8 cellular contexts compared by ENCODE assay signal in the genomic region with DNA sequence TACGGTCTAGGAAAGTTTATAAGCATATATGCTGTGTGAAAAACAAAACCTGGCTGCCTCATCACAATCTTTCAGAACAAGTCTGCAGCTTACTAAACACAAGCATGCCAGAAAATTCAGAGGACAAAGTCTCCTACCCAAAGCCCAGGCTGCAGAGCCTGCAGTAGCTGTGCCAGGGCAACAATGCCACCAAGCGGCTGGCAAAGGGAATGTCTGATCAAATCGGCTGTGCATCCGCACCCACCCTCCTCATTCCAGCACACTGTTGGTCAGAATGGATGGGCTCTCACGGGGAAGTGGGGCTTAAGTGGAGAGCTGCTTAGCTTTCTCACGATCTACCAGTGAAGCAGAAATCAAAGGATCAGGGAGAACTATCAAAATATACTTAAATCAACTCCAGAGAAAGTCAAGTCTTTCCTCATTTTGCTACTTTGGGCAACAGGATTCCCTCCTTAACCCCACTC.
DNase-seq lines count a peak whose midpoint lies in the region; ATAC-seq and TF ChIP-seq lines count a peak whose summit lies in the region.

No MANE protein-coding gene starts in this region.

- H3K4me2 ChIP-seq in MM.1S (ENCODE audit: low read depth, low read length): no peak overlapping the region
- H3K4me2 ChIP-seq in trophoblast cell (ENCODE audit: low read length): no peak overlapping the region

- TF ChIP-seq CTCF in GM13977 (IDR thresholded peaks at IDR 0.05; ENCODE audit: extremely low read depth, insufficient read depth, missing control alignments) (peak; percentile 77), MM.1S (IDR thresholded peaks at IDR 0.05; ENCODE audit: low read length) (peak; percentile 87), vagina (IDR thresholded peaks at IDR 0.05) (peak; percentile 37 to 55 (median 51))

- intact Hi-C loops in head of caudate nucleus (cut with DNase I) (no loop called here), vagina (cut with DNase I) (no loop called here)

- no peak overlapping the region for H2AFZ ChIP-seq in MM.1S (ENCODE audit: low read length)
- H2AFZ ChIP-seq in trophoblast cell (ENCODE audit: insufficient read depth, low read length, poor library complexity): no peak overlapping the region

- H3K4me3 ChIP-seq in MM.1S (ENCODE audit: low read length) (no peak overlapping the region), trophoblast cell (ENCODE audit: low read depth, low read length) (no peak overlapping the region), vagina (no peak overlapping the region)

- H4K91ac ChIP-seq in trophoblast cell (ENCODE audit: low read depth, low read length): no peak overlapping the region

- no peak overlapping the region for H3K9ac ChIP-seq in MM.1S (ENCODE audit: low read length)
- H3K9ac ChIP-seq in trophoblast cell (ENCODE audit: low read length): no peak overlapping the region

- DNase-seq in A172 (ENCODE audit: low spot score) (peak; percentile 70), GM13977 (ENCODE audit: low spot score) (peak; percentile 48), MM.1S (peak; percentile 70), SK-MEL-5 (ENCODE audit: low read depth, low spot score) (peak; percentile 96), head of caudate nucleus (peak; percentile 67 to 93 (median 83)), trophoblast cell (peak; percentile 54 to 69), vagina (ENCODE audit: extremely low spot score in 2 of 2) (no peak)
- peak in 1 of 2 donors; percentile 54 for DNase-seq in activated naive CD4-positive, alpha-beta T cell treated with anti-CD3 and anti-CD28 coated beads, Interleukin-2, amount 50 U/mL, for 72 hours (ENCODE audit: low spot score in 2 of 2)

- no peak overlapping the region for H3K14ac ChIP-seq in trophoblast cell (ENCODE audit: low read length)

- no peaks in the 10 kb centered on the region for H3K27me3 ChIP-seq in MM.1S (replicated peaks; ENCODE audit: insufficient read depth, low read length)
- H3K27me3 ChIP-seq in trophoblast cell (ENCODE audit: insufficient read depth, low read length): no peaks in the 10 kb centered on the region
- no peaks in the 10 kb centered on the region for H3K27me3 ChIP-seq in vagina

- TF ChIP-seq POLR2A in vagina (IDR thresholded peaks at IDR 0.05): no peak

- H3K9me3 Mint-ChIP-seq in activated naive CD4-positive, alpha-beta T cell treated with anti-CD3 and anti-CD28 coated beads, Interleukin-2, amount 50 U/mL, for 72 hours: no peaks in the 10 kb centered on the region

- H3K4me1 ChIP-seq in MM.1S (ENCODE audit: low read length): peaks cover 40% of the 10 kb centered on the region
- H3K4me1 ChIP-seq in trophoblast cell (ENCODE audit: control insufficient read depth in 1 of 2, insufficient read depth in 2 of 2, low read length in 2 of 2): peaks cover 0 to 3% of the 10 kb centered on the region in 2 experiments
- peaks cover 22% of the 10 kb centered on the region for H3K4me1 ChIP-seq in vagina

- peak overlapping the region; percentile 76 to 95 for H3K27ac Mint-ChIP-seq in activated naive CD4-positive, alpha-beta T cell treated with anti-CD3 and anti-CD28 coated beads, Interleukin-2, amount 50 U/mL, for 72 hours

- no peak overlapping the region for H2BK120ac ChIP-seq in trophoblast cell (ENCODE audit: insufficient read depth, low read length, poor library complexity)

- no peak overlapping the region for H4K12ac ChIP-seq in trophoblast cell (ENCODE audit: low read depth, low read length)

- H3K79me1 ChIP-seq in trophoblast cell (ENCODE audit: low read length): no peaks in the 10 kb centered on the region

- H3K23ac ChIP-seq in trophoblast cell (ENCODE audit: low read length): no peak overlapping the region

- H2BK5ac ChIP-seq in trophoblast cell (ENCODE audit: low read depth, low read length, poor library complexity): no peak overlapping the region

- H3K36me3 Mint-ChIP-seq in activated naive CD4-positive, alpha-beta T cell treated with anti-CD3 and anti-CD28 coated beads, Interleukin-2, amount 50 U/mL, for 72 hours: peaks cover 4 to 22% of the 10 kb centered on the region in 2 donors

- no peak overlapping the region for H2BK12ac ChIP-seq in trophoblast cell (ENCODE audit: low read length)

- peaks cover 34% of the 10 kb centered on the region for H4K20me1 ChIP-seq in MM.1S (ENCODE audit: insufficient read depth, low read length)

- H3K9me2 ChIP-seq in MM.1S (replicated peaks; ENCODE audit: insufficient read depth, low read length): no peaks in the 10 kb centered on the region

- H3F3A ChIP-seq in MM.1S (ENCODE audit: insufficient read depth, low read length): peaks cover 21% of the 10 kb centered on the region

- H3K36me3 ChIP-seq in MM.1S (replicated peaks; ENCODE audit: insufficient read depth, low read length) (peaks cover 32% of the 10 kb centered on the region), trophoblast cell (ENCODE audit: control insufficient read depth in 1 of 2, insufficient read depth in 2 of 2, low read length in 2 of 2) (peaks cover 2% of the 10 kb centered on the region in 2 experiments), vagina (peaks cover 0 to 26% of the 10 kb centered on the region in 2 donors)

- H3K27ac ChIP-seq in MM.1S (ENCODE audit: low read length): peak overlapping the region; percentile 28; the same call in 1 of the 2 replicates
- no peak overlapping the region for H3K27ac ChIP-seq in trophoblast cell (ENCODE audit: low read depth, low read length)
- no peak overlapping the region for H3K27ac ChIP-seq in vagina

- WGBS in trophoblast cell (ENCODE audit: extremely low coverage, insufficient coverage, insufficient read length): no CpG with 5 or more reads among the region's 6 CpGs

- H3K9me3 ChIP-seq in MM.1S (replicated peaks; ENCODE audit: insufficient read depth, low read length) (no peaks in the 10 kb centered on the region), trophoblast cell (ENCODE audit: insufficient read depth, low read depth, low read length) (no peaks in the 10 kb centered on the region), vagina (no peaks in the 10 kb centered on the region)

- in situ Hi-C loops in GM13977 (cut with MboI; ENCODE audit: low pct_unique_long_range_greater_than_20kb, low sequenced_read_pairs, unreplicated experiment) (no loop called here), SK-MEL-5 (cut with HindIII; ENCODE audit: low pct_unique_long_range_greater_than_20kb, low sequenced_read_pairs) (loop anchor here (25.0 kb wide), 2 partner anchors 96 to 221 kb away; no protein-coding TSS in a partner anchor)

- no peak overlapping the region for H3K18ac ChIP-seq in trophoblast cell (ENCODE audit: low read length)

- H4K8ac ChIP-seq in trophoblast cell (ENCODE audit: low read depth, low read length): no peak overlapping the region

- ATAC-seq in activated naive CD4-positive, alpha-beta T cell treated with anti-CD3 and anti-CD28 coated beads, Interleukin-2, amount 50 U/mL, for 72 hours: peak; percentile 60 to 71

- peaks cover 99% of the 10 kb centered on the region for H3K79me2 ChIP-seq in MM.1S (ENCODE audit: low read length)
- no peaks in the 10 kb centered on the region for H3K79me2 ChIP-seq in trophoblast cell (ENCODE audit: control insufficient read depth, insufficient read depth, low read length, poor library complexity)

- H2AK5ac ChIP-seq in trophoblast cell (ENCODE audit: low read length): no peak overlapping the region

- no peak overlapping the region for H3K4ac ChIP-seq in trophoblast cell (ENCODE audit: low read depth, low read length)

Comparison
In these comparisons a context has a peak if more than half of its experiments do, and no peak if none do; other contexts are left out.
1. DNase-seq: peak in A172 (single experiment), GM13977 (single experiment), MM.1S (single experiment), SK-MEL-5 (single experiment), head of caudate nucleus (42 of 42) and trophoblast cell (2 of 2); none in vagina (0 of 2).
2. Peak in every context shown above with its lines, with median percentiles within 50 percentile points of each other: CTCF ChIP-seq.